In the genomic region with DNA sequence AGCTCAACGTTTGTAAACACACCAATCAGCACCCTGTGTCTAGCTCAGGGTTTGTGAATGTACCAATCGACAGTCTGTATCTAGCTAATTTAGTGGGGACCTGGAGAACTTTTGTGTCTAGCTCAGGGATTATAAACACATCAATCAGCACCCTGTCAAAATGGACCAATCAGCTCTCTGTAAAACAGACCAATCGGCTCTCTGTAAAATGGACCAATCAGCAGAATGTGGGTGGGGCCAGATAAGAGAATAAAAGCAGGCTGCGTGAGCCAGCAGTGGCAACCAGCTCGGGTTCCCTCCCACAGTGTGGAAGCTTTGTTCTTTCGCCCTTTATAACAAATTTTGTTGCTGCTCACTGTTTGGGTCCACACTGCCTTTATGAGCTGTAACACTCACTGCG, we compare ENCODE assay signal across 6 cellular contexts.
DNase-seq lines count a peak whose midpoint lies in the region; ATAC-seq, FAIRE-seq and TF ChIP-seq lines count a peak whose summit lies in the region.
"Not testable (repeated sequence)": the region's sequence is repeated elsewhere in the genome, so short reads cannot be mapped to it uniquely, and the experiment has no call there.

No MANE protein-coding gene starts in this region.

- H3K9me3 ChIP-seq in K562 (replicated peaks; ENCODE audit: control insufficient read depth, insufficient read depth, low read depth, low read length); HepG2 (ENCODE audit: low read length); neural progenitor cell (ENCODE audit: low read depth); testis: not testable (repeated sequence)

- POLR2A ChIA-PET in HEK293T (lab: Yijun Ruan, JAX); HepG2 (lab: Yijun Ruan, JAX): not testable (repeated sequence)
- POLR2A ChIA-PET in K562 (lab: Yijun Ruan, JAX): interaction anchor here (0.6 kb wide), 1 partner anchor 260 kb away, joined by 3 read pairs; no protein-coding TSS in a partner anchor

- not testable (repeated sequence) for H3K36me3 ChIP-seq in K562 (ENCODE audit: control insufficient read depth, insufficient read depth, low read length); HepG2 (replicated peaks in 1 of 2; ENCODE audit: control insufficient read depth in 1 of 2, insufficient read depth in 2 of 2, low read length in 2 of 2); neural progenitor cell; testis (ENCODE audit: low read depth, missing control alignments)

- not testable (repeated sequence) for TF ChIP-seq POLR2A in K562 (conservative IDR thresholded peaks at IDR 0.05); HepG2 (IDR thresholded peaks at IDR 0.05; ENCODE audit: insufficient read depth in 1 of 2, low read depth in 2 of 2, low read length in 2 of 2); testis (IDR thresholded peaks at IDR 0.05)

- not testable (repeated sequence) for H3K9me3 Mint-ChIP-seq in neural progenitor cell; osteocyte (ENCODE audit: unreplicated experiment)

- not testable (repeated sequence) for BruUV-seq in K562 (replicated peaks; lab: Mats Ljungman, UMichigan); HepG2 (replicated peaks; lab: Mats Ljungman, UMichigan)

- not testable (repeated sequence) for FAIRE-seq in K562 (lab: Jason Lieb, UNC); HepG2 (lab: Jason Lieb, UNC)

- WGBS in K562 (ENCODE audit: insufficient coverage, low coverage, missing lambda C conversion rate): 77% methylated on average over 6 of the region's 7 CpGs
- WGBS in HepG2 (ENCODE audit: low lambda C conversion rate): 47% methylated on average over 5 of the region's 7 CpGs
- WGBS in testis, 2 donors: 48 to 71% methylated on average over 7 of the region's 7 CpGs

- intact Hi-C loops in K562 (cut with micrococcal nuclease); HepG2 (cut with micrococcal nuclease; ENCODE audit: unreplicated experiment); testis (cut with DNase I; ENCODE audit: low total_unique reads): not testable (repeated sequence)

- H2AFZ ChIP-seq in K562 (ENCODE audit: low read depth, low read length); HepG2 (ENCODE audit: low read length); neural progenitor cell (replicated peaks): not testable (repeated sequence)

- H3K9me1 ChIP-seq in K562 (ENCODE audit: control insufficient read depth, insufficient read depth, low read length): not testable (repeated sequence)

- H3K79me2 ChIP-seq in K562 (ENCODE audit: control insufficient read depth, insufficient read depth, low read length); HepG2 (ENCODE audit: insufficient read depth, low read length); neural progenitor cell (ENCODE audit: low read depth): not testable (repeated sequence)

- peaks cover 11% of the 10 kb centered on the region for H3F3A ChIP-seq in neural progenitor cell (ENCODE audit: low read depth)

- H4K20me1 ChIP-seq in K562 (replicated peaks; ENCODE audit: control insufficient read depth, insufficient read depth, low read length); HepG2 (ENCODE audit: insufficient read depth, low read length); neural progenitor cell (ENCODE audit: low read depth): not testable (repeated sequence)

- H3K9ac ChIP-seq in K562 (ENCODE audit: insufficient read depth in 1 of 2, low read depth in 2 of 2, low read length in 2 of 2); HepG2 (ENCODE audit: insufficient read depth, low read depth, low read length); neural progenitor cell: not testable (repeated sequence)

- not testable (repeated sequence) for H3K4me1 ChIP-seq in K562 (replicated peaks in 1 of 2; ENCODE audit: control insufficient read depth in 2 of 2, insufficient read depth in 2 of 2, low read length in 2 of 2); HepG2 (ENCODE audit: insufficient read depth, low read length); neural progenitor cell; testis

- not testable (repeated sequence) for H3K4me2 ChIP-seq in K562 (ENCODE audit: insufficient read depth, low read length); HepG2 (ENCODE audit: low read depth, low read length); neural progenitor cell

- peak overlapping the region; percentile 22 for H3K4me3 Mint-ChIP-seq in neural progenitor cell
- H3K4me3 Mint-ChIP-seq in osteocyte (ENCODE audit: unreplicated experiment): not testable (repeated sequence)

- H3K4me3 ChIP-seq in K562; HepG2 (replicated peaks in 1 of 3; ENCODE audit: insufficient read depth in 1 of 3, low read depth in 2 of 3, low read length in 3 of 3); neural progenitor cell: not testable (repeated sequence)
- H3K4me3 ChIP-seq in testis: peak overlapping the region; percentile 12 to 30

- not testable (repeated sequence) for H3K27me3 Mint-ChIP-seq in neural progenitor cell (ENCODE audit: insufficient read depth, low read depth); osteocyte (ENCODE audit: unreplicated experiment)

- H3K27me3 ChIP-seq in K562 (ENCODE audit: control insufficient read depth in 2 of 2, insufficient read depth in 2 of 2, low read length in 2 of 2); HepG2 (ENCODE audit: control insufficient read depth in 1 of 2, insufficient read depth in 2 of 2, low read length in 2 of 2); neural progenitor cell; testis: not testable (repeated sequence)

- not testable (repeated sequence) for ATAC-seq in K562, HepG2

- not testable (repeated sequence) for H3K4me1 Mint-ChIP-seq in neural progenitor cell; osteocyte (ENCODE audit: unreplicated experiment)

- TF ChIP-seq RAD21 in K562 (CRISPR knock-in tag; conservative IDR thresholded peaks at IDR 0.05 in 1 of 2, IDR thresholded peaks at IDR 0.05 in 1 of 2); HepG2 (CRISPR knock-in tag; IDR thresholded peaks at IDR 0.05): not testable (repeated sequence)

- not testable (repeated sequence) for H3K27ac ChIP-seq in K562 (ENCODE audit: extremely low read depth, low read depth, low read length); HepG2 (ENCODE audit: extremely low read length, insufficient read depth, low read length); neural progenitor cell; testis

- in situ Hi-C loops in K562 (cut with MboI); HepG2 (cut with HindIII; ENCODE audit: extremely low pct_ligation_motif_present, low pct_unique_long_range_greater_than_20kb): not testable (repeated sequence)

- H3K27ac Mint-ChIP-seq in neural progenitor cell; osteocyte (ENCODE audit: unreplicated experiment): not testable (repeated sequence)

- CTCF ChIA-PET in HEK293T (lab: Yijun Ruan, JAX); K562 (lab: Yijun Ruan, JAX; ENCODE audit: low intra/inter-chr PET ratio); HepG2 (lab: Yijun Ruan, JAX; ENCODE audit: low intra/inter-chr PET ratio, low total read pairs): not testable (repeated sequence)

- not testable (repeated sequence) for DNase-seq in HEK293T (ENCODE audit: extremely low spot score); K562 (ENCODE audit: extremely low read depth in 1 of 4, low spot score in 3 of 4); HepG2 (ENCODE audit: low spot score); neural progenitor cell (ENCODE audit: low spot score)
- peak; percentile 25 for DNase-seq in osteocyte (ENCODE audit: extremely low spot score, unreplicated experiment)
- peak; percentile 68 for DNase-seq in testis

- not testable (repeated sequence) for TF ChIP-seq EP300 in K562 (IDR thresholded peaks at IDR 0.05; ENCODE audit: low read length); HepG2 (IDR thresholded peaks at IDR 0.05; ENCODE audit: low read depth in 2 of 2, low read length in 2 of 2); HepG2 (CRISPR knock-in tag; IDR thresholded peaks at IDR 0.05; ENCODE audit: borderline replicate concordance)

- not testable (repeated sequence) for H3K36me3 Mint-ChIP-seq in neural progenitor cell; osteocyte (ENCODE audit: unreplicated experiment)

- TF ChIP-seq CTCF in K562 (IDR thresholded peaks at IDR 0.05 in 2 of 3, conservative IDR thresholded peaks at IDR 0.05 in 1 of 3; ENCODE audit: insufficient read depth in 2 of 3, low read depth in 1 of 3, low read length in 3 of 3); HepG2 (CRISPR knock-in tag; IDR thresholded peaks at IDR 0.05); neural progenitor cell (IDR thresholded peaks at IDR 0.05); osteocyte (IDR thresholded peaks at IDR 0.05); testis (IDR thresholded peaks at IDR 0.05): not testable (repeated sequence)

TF ChIP-seq in HepG2, 621 proteins besides CTCF, POLR2A, EP300 and RAD21:
- TF ChIP-seq NFYB (CRISPR knock-in tag; IDR thresholded peaks at IDR 0.05): peak; percentile 42; the same call in 1 of the 2 replicates
